In the genomic region with DNA sequence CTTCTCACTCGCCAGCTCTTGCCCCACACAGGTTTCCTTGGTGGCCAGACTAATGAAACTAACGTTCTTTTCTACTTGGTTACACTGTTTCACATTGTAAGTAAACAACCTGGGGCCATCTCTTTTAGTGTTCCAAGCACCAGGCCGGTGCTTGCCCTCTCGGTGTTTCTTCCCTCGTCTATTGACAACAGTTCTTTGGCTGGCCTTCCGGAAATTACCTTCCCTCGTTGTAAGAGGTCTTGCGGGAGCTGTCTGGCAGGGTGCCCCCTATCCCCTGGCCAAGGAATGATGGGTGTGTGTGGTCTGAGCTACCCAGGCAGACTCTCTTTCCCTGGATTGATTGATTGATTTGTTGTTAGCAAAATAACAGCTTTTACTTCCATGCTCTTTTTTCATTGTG, we compare ENCODE assay signal across 14 cellular contexts. TPM values are rescaled to one million over a fixed set of nuclear protein-coding genes. Genes with fewer than 3 reads are reported as not detected.
"Had no signal": no experiment of that assay in that cellular context is flagged by ENCODE, and none has a peak within 500 bp of the region (broad histone marks: within the 10 kb centered on the region; RNA-seq: fewer than 3 reads in every experiment).

No MANE protein-coding gene starts in this region.

- H3K36me3 ChIP-seq: pancreas, transverse colon had no signal

- H3K4me1 Mint-ChIP-seq: stimulated activated effector memory CD8-positive, alpha-beta T cell treated with anti-CD3 and anti-CD28 coated beads, Interleukin-12 subunit alpha, Interleukin-12 subunit beta, amount 100 ng/mL, for 72 hours had no signal

- H3K27ac Mint-ChIP-seq: activated CD4-positive, alpha-beta memory T cell treated with anti-CD3 and anti-CD28 coated beads for 36 hours; stimulated activated effector memory CD8-positive, alpha-beta T cell treated with anti-CD3 and anti-CD28 coated beads, Interleukin-12 subunit alpha, Interleukin-12 subunit beta, amount 100 ng/mL, for 72 hours had no signal

- DNase-seq: activated CD4-positive, alpha-beta memory T cell treated with anti-CD3 and anti-CD28 coated beads for 36 hours; activated effector memory CD4-positive, alpha-beta T cell treated with anti-CD3 and anti-CD28 coated beads, Interleukin-2, amount 50 U/mL, for 16 hours; activated T-cell treated with anti-CD3 and anti-CD28 coated beads, Interleukin-2, amount 50 U/mL, for 4 hours; amniotic stem cell; dorsolateral prefrontal cortex; hypothalamus; mammary epithelial cell; T-helper 9 cell; transverse colon had no signal

- H3K4me3 ChIP-seq: dorsolateral prefrontal cortex, pancreas, transverse colon had no signal

- H3K9me3 Mint-ChIP-seq: activated CD4-positive, alpha-beta memory T cell treated with anti-CD3 and anti-CD28 coated beads for 36 hours; activated naive CD4-positive, alpha-beta T cell treated with anti-CD3 and anti-CD28 coated beads, Interleukin-2, amount 50 U/mL, for 72 hours; activated T-cell treated with anti-CD3 and anti-CD28 coated beads, Interleukin-2, amount 50 U/mL, for 4 hours; stimulated activated effector memory CD8-positive, alpha-beta T cell treated with anti-CD3 and anti-CD28 coated beads, Interleukin-12 subunit alpha, Interleukin-12 subunit beta, amount 100 ng/mL, for 72 hours had no signal

- H3K36me3 Mint-ChIP-seq: activated CD4-positive, alpha-beta memory T cell treated with anti-CD3 and anti-CD28 coated beads for 36 hours; activated naive CD4-positive, alpha-beta T cell treated with anti-CD3 and anti-CD28 coated beads, Interleukin-2, amount 50 U/mL, for 72 hours; stimulated activated effector memory CD8-positive, alpha-beta T cell treated with anti-CD3 and anti-CD28 coated beads, Interleukin-12 subunit alpha, Interleukin-12 subunit beta, amount 100 ng/mL, for 72 hours had no signal

- H3K4me3 Mint-ChIP-seq: activated CD4-positive, alpha-beta memory T cell treated with anti-CD3 and anti-CD28 coated beads for 36 hours; activated T-cell treated with anti-CD3 and anti-CD28 coated beads, Interleukin-2, amount 50 U/mL, for 4 hours; stimulated activated effector memory CD8-positive, alpha-beta T cell treated with anti-CD3 and anti-CD28 coated beads, Interleukin-12 subunit alpha, Interleukin-12 subunit beta, amount 100 ng/mL, for 72 hours had no signal

- H3K27me3 ChIP-seq: dorsolateral prefrontal cortex, pancreas had no signal

- ATAC-seq: activated naive CD4-positive, alpha-beta T cell treated with anti-CD3 and anti-CD28 coated beads, Interleukin-2, amount 50 U/mL, for 72 hours; activated T-cell treated with anti-CD3 and anti-CD28 coated beads, Interleukin-2, amount 50 U/mL, for 4 hours; esophagus mucosa; stimulated activated effector memory CD8-positive, alpha-beta T cell treated with anti-CD3 and anti-CD28 coated beads, Interleukin-12 subunit alpha, Interleukin-12 subunit beta, amount 100 ng/mL, for 72 hours had no signal

- H3K27ac ChIP-seq: pancreas, transverse colon had no signal

- H3K4me1 ChIP-seq: pancreas had no signal

RNA-seq across cellular contexts. Expression of gene MYMK, which starts 0.9 kb away (rescaled TPM):
- total RNA-seq: activated CD4-positive, alpha-beta memory T cell treated with anti-CD3 and anti-CD28 coated beads for 36 hours; activated naive CD4-positive, alpha-beta T cell treated with anti-CD3 and anti-CD28 coated beads, Interleukin-2, amount 50 U/mL, for 72 hours; activated T-cell treated with anti-CD3 and anti-CD28 coated beads, Interleukin-2, amount 50 U/mL, for 4 hours; esophagus mucosa; mammary epithelial cell; pancreas; transverse colon had no signal
- polyA plus RNA-seq: mammary epithelial cell, neural cell, pancreas had no signal

RNA-seq across cellular contexts. Expression of gene ADAMTSL2, which starts 8.8 kb away (rescaled TPM):
- polyA plus RNA-seq: mammary epithelial cell had no signal
